16 cellular contexts compared by ENCODE assay signal in the genomic region with DNA sequence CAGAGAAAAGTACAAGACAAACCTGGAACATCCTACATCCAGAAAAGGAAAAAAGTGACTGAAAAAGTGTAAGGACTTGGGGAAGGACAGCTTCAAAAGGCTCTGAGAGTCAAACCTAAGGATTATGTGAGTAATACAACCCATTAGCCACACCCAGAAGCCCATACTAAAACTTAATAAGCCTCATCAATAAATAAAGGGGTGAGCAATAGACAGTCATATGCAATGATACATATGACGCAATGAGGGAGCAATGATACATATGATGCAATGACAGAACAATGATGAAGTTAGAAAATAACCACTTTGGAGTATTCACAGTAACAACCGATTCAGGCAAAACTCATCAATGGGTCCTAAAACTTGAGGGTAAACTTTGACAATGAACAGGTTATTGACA. TPM values are rescaled to one million over a fixed set of nuclear protein-coding genes. Genes with fewer than 3 reads are reported as not detected.
A peak's percentile ranks its signal among the peaks of the same experiment; 100 is the strongest.
DNase-seq lines count a peak whose midpoint lies in the region; ATAC-seq, FAIRE-seq and TF ChIP-seq lines count a peak whose summit lies in the region.
"Had no signal": no experiment of that assay in that cellular context is flagged by ENCODE, and none has a peak within 500 bp of the region (broad histone marks: within the 10 kb centered on the region; RNA-seq: fewer than 3 reads in every experiment).

No MANE protein-coding gene starts in this region.

- H3K79me2 ChIP-seq in PC-9 (ENCODE audit: low read depth), result no peaks in the 10 kb centered on the region

- TF ChIP-seq RAD21 in A549 (conservative IDR thresholded peaks at IDR 0.05 in 1 of 2, IDR thresholded peaks at IDR 0.05 in 1 of 2), result no peak

- DNase-seq in A549 (ENCODE audit: low read depth in 1 of 2, low spot score in 1 of 2) (no peak), GM03348 (ENCODE audit: low spot score) (peak; percentile 35), PC-9 (no peak), epithelial cell of prostate (ENCODE audit: low read depth, low spot score) (peak; percentile 8), HAP-1 (ENCODE audit: low spot score in 2 of 2) (no peak), NCI-H128 (lab: John Stamatoyannopoulos, UW; ENCODE audit: unreplicated experiment) (no peak), NCI-H146 treated with DMSO at 0.1 percent for 48 hours (lab: John Stamatoyannopoulos, UW; ENCODE audit: unreplicated experiment) (no peak)
- DNase-seq in stimulated activated naive CD4-positive, alpha-beta T cell (lab: John Stamatoyannopoulos, UW), result no peak
- DNase-seq: activated B cell treated with CpG ODN at 0.5 μM for 24 hours; NCI-H1436; NCI-H446 treated with DMSO at 0.1 percent for 48 hours; stimulated activated CD4-positive, alpha-beta T cell treated with anti-CD3 and anti-CD28 coated beads, Interleukin-1b, Interleukin-23, amount 100 ng/mL, for 48 hours; T-cell; tibial artery had no signal

- H3K27me3 ChIP-seq in PC-9 (ENCODE audit: insufficient read depth, low read depth), result no peaks in the 10 kb centered on the region
- no peaks in the 10 kb centered on the region for H3K27me3 ChIP-seq in HAP-1 (ENCODE audit: low read depth)
- H3K27me3 ChIP-seq: neutrophil, tibial artery had no signal

- no peak for ATAC-seq in A549
- ATAC-seq: T-cell had no signal

- CTCF ChIA-PET in A549 (lab: Yijun Ruan, JAX) (no interaction called here), PC-9 (lab: Charles Lee) (no interaction called here)

- H3K4me3 ChIP-seq in A549 (no peak overlapping the region), PC-9 (no peak overlapping the region), HAP-1 (no peak overlapping the region)
- H3K4me3 ChIP-seq: tibial artery had no signal

- H3K36me3 ChIP-seq in PC-9 (ENCODE audit: low read depth) (peaks cover 26% of the 10 kb centered on the region), HAP-1 (replicated peaks) (peaks cover 32% of the 10 kb centered on the region)

- H3K4me1 ChIP-seq in A549, result peaks cover 8% of the 10 kb centered on the region; the same call in 2 of the 3 replicates
- no peaks in the 10 kb centered on the region for H3K4me1 ChIP-seq in PC-9 (replicated peaks; ENCODE audit: insufficient read depth)
- H3K4me1 ChIP-seq in HAP-1, result peaks cover 6% of the 10 kb centered on the region
- H3K4me1 ChIP-seq: tibial artery had no signal

- no peak for TF ChIP-seq POLR2A in A549 (IDR thresholded peaks at IDR 0.05; ENCODE audit: low read length)

- no peaks in the 10 kb centered on the region for H3F3A ChIP-seq in PC-9 (ENCODE audit: insufficient read depth, low read depth)

- POLR2A ChIA-PET in A549 (lab: Yijun Ruan, JAX) (no interaction called here), PC-9 (lab: Charles Lee; ENCODE audit: unreplicated experiment) (no interaction called here)

- TF ChIP-seq CTCF in A549 (IDR thresholded peaks at IDR 0.05) (no peak), PC-9 (conservative IDR thresholded peaks at IDR 0.05) (no peak)

- no peaks in the 10 kb centered on the region for H4K20me1 ChIP-seq in PC-9 (ENCODE audit: insufficient read depth)

- peak overlapping the region; percentile 41 to 45; a peak in 1 of 6 replicates for H3K27ac ChIP-seq in A549
- H3K27ac ChIP-seq in PC-9, result peak overlapping the region; percentile 34; the same call in 1 of the 2 replicates
- H3K27ac ChIP-seq in epithelial cell of prostate, result peak overlapping the region; percentile 81
- H3K27ac ChIP-seq: neutrophil, tibial artery had no signal

- FAIRE-seq in A549 (lab: Jason Lieb, UNC), result no peak
- FAIRE-seq: RCC 7860 had no signal

- TF ChIP-seq EP300 in A549 (IDR thresholded peaks at IDR 0.05), result no peak

- no peak overlapping the region for H2AFZ ChIP-seq in PC-9

- H3K4me2 ChIP-seq in A549 (no peak overlapping the region), PC-9 (no peak overlapping the region)

- 99% methylated on average over 2 of the region's 2 CpGs for WGBS in A549 (ENCODE audit: missing lambda C conversion rate)

- no peaks in the 10 kb centered on the region for H3K9me2 ChIP-seq in PC-9 (ENCODE audit: insufficient read depth)

- H3K9me3 ChIP-seq in A549, result no peaks in the 10 kb centered on the region
- H3K9me3 ChIP-seq in PC-9 (ENCODE audit: insufficient read depth, low read depth), result no peaks in the 10 kb centered on the region
- no peaks in the 10 kb centered on the region for H3K9me3 ChIP-seq in HAP-1
- H3K9me3 ChIP-seq: neutrophil, tibial artery had no signal

- BruUV-seq in PC-9 (replicated peaks; lab: Mats Ljungman, UMichigan), result no TSS peak

- intact Hi-C loops in PC-9 (cut with micrococcal nuclease; ENCODE audit: unreplicated experiment), result loop anchor here (5.0 kb wide), 1 partner anchor 34 kb away; no protein-coding TSS in a partner anchor

- in situ Hi-C loops in HAP-1 (cut with MboI; ENCODE audit: low sequenced_read_pairs), result no loop called here

TF ChIP-seq in A549, 52 proteins besides CTCF, POLR2A, EP300 and RAD21:
- TF ChIP-seq MAZ (IDR thresholded peaks at IDR 0.05; ENCODE audit: borderline replicate concordance, low read depth, low read length) (no peak), CEBPB (IDR thresholded peaks at IDR 0.05) (peak; percentile 54 to 65; a peak in 2 of 4 replicates), FOSB (CRISPR knock-in tag; IDR thresholded peaks at IDR 0.05) (no peak)
- TF ChIP-seq, protein P1, sequence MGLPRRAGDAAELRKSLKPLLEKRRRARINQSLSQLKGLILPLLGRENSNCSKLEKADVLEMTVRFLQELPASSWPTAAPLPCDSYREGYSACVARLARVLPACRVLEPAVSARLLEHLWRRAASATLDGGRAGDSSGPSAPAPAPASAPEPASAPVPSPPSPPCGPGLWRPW (IDR thresholded peaks at IDR 0.05), result 0 out of 2 replicates have a peak, but pooled peaks have one; percentile 39
- TF ChIP-seq, protein P2, sequence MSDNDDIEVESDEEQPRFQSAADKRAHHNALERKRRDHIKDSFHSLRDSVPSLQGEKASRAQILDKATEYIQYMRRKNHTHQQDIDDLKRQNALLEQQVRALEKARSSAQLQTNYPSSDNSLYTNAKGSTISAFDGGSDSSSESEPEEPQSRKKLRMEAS (IDR thresholded peaks at IDR 0.05), result no peak

RNA-seq across cellular contexts. Expression of a gene that starts 50.1 kb away (rescaled TPM):
- polyA plus RNA-seq in A549 (2011; rRNA removed) (15.0 and 22.2 TPM in 2 replicates), A549 (2017; fragmentation: RNase III; extraction: RNeasy Plus Mini Kit Qiagen cat#74134 plus additional on column Dnase treatment) (6.4 to 6.9 TPM (median 6.6 TPM) in 3 replicates)
- 4.7 and 5.0 TPM in 2 replicates for polyA plus RNA-seq in A549 (2012; cell fraction: cytosol; rRNA removed)
- polyA plus RNA-seq in A549 (2012; cell fraction: nucleus; rRNA removed), result 2.7 and 3.7 TPM in 2 replicates
- polyA minus RNA-seq in A549 (2011; rRNA and poly(A)+ RNA removed), result 23.7 and 26.5 TPM in 2 replicates
- total RNA-seq in PC-9 (2021), result 38.9 and 42.9 TPM in 2 replicates

Comparison
In these comparisons a context has a peak if more than half of its experiments do, and no peak if none do; other contexts are left out.
1. DNase-seq: peak in GM03348 (single experiment) and epithelial cell of prostate (single experiment); none in A549 (0 of 2), PC-9 (0 of 2), HAP-1 (0 of 2), NCI-H128 (single experiment), stimulated activated naive CD4-positive, alpha-beta T cell (0 of 6) and NCI-H146 treated with DMSO at 0.1 percent for 48 hours (single experiment).
2. Peak in every context shown above with its lines, with median percentiles within 50 percentile points of each other: H3K27ac ChIP-seq.